Comparison of ENCODE assay signal across 8 cellular contexts in genomic region chr7:74253975-74254857, GRCh38. TPM values are rescaled to one million over a fixed set of nuclear protein-coding genes. Genes with fewer than 3 reads are reported as not detected.
A peak's percentile ranks its signal among the peaks of the same experiment; 100 is the strongest.
DNase-seq lines count a peak whose midpoint lies in the region; TF ChIP-seq lines count a peak whose summit lies in the region.

Gene RFC2, minus strand, starts transcription at chr7:74254399. Its CDS starts 16 bp downstream, at chr7:74254383.

- peak within 1 kb of the TSS; percentile 82 for H3K4me2 ChIP-seq in Loucy (ENCODE audit: low read depth, low read length, poor library complexity, severe bottlenecking)
- peak within 1 kb of the TSS; percentile 62 for H3K4me2 ChIP-seq in neural cell (ENCODE audit: low read length)

- H3K36me3 ChIP-seq in Loucy (ENCODE audit: insufficient read depth, low read length) (peaks cover 12% of the 10 kb centered on the region; the same call in 1 of the 2 replicates), neural cell (ENCODE audit: insufficient read depth, low read length) (no peaks in the 10 kb centered on the region), stomach (peaks cover 9 to 24% (median 23%) of the 10 kb centered on the region in 4 donors)

- H3K27ac ChIP-seq in neural cell (ENCODE audit: low read length), result peak within 1 kb of the TSS; percentile 97
- peak within 1 kb of the TSS; percentile 93 to 97 (median 95) for H3K27ac ChIP-seq in stomach

- H3K4me1 ChIP-seq in Loucy (ENCODE audit: insufficient read depth, low read length, poor library complexity, severe bottlenecking) (peaks cover 33% of the 10 kb centered on the region), stomach (peaks cover 14 to 49% (median 32%) of the 10 kb centered on the region in 4 donors)

- no peak for TF ChIP-seq CTCF in Loucy (conservative IDR thresholded peaks at IDR 0.05; ENCODE audit: low read length)
- TF ChIP-seq CTCF in neural cell (IDR thresholded peaks at IDR 0.05; ENCODE audit: poor library complexity, severe bottlenecking), result peak; percentile 47
- TF ChIP-seq CTCF in stomach (IDR thresholded peaks at IDR 0.05), result peak in 4 of 7 experiments; percentile 21 to 69 (median 46)

- H3K9me3 ChIP-seq in Loucy (ENCODE audit: insufficient read depth, low read depth, low read length) (no peaks in the 10 kb centered on the region), neural cell (ENCODE audit: low read length) (no peaks in the 10 kb centered on the region), stomach (no peaks in the 10 kb centered on the region)

- DNase-seq in ELR (ENCODE audit: low read depth) (peak; percentile 96), H4 (ENCODE audit: low spot score) (peak; percentile 98), SHP77 (lab: John Stamatoyannopoulos, UW) (peak; percentile 81 to 88), fibroblast of the conjunctiva (ENCODE audit: low read depth) (peak; percentile 89), stomach (peak; percentile 98)
- DNase-seq in activated effector memory CD4-positive, alpha-beta T cell treated with anti-CD3 and anti-CD28 coated beads, Interleukin-2, amount 50 U/mL, for 16 hours, result peak; percentile 99

- H3K9ac ChIP-seq in Loucy (ENCODE audit: low read depth, low read length, poor library complexity, severe bottlenecking), result peak within 1 kb of the TSS; percentile 95
- H3K9ac ChIP-seq in neural cell (ENCODE audit: low read length), result peak within 1 kb of the TSS; percentile 99

- WGBS in stomach, 5 donors, result 0 to 1% (median 0%) methylated on average over 53 to 83 of the region's 83 CpGs

- H3K27me3 ChIP-seq in Loucy (ENCODE audit: insufficient read depth, low read length, poor library complexity, severe bottlenecking), result no peaks in the 10 kb centered on the region
- H3K27me3 ChIP-seq in neural cell (ENCODE audit: insufficient read depth, low read depth, low read length), result no peaks in the 10 kb centered on the region
- no peaks in the 10 kb centered on the region for H3K27me3 ChIP-seq in stomach

- H3K79me2 ChIP-seq in Loucy (ENCODE audit: insufficient read depth, low read length), result peaks cover 56% of the 10 kb centered on the region
- H3K79me2 ChIP-seq in neural cell (replicated peaks; ENCODE audit: insufficient read depth, low read length), result peaks cover 23% of the 10 kb centered on the region

- TF ChIP-seq EP300 in neural cell (conservative IDR thresholded peaks at IDR 0.05; ENCODE audit: poor library complexity, severe bottlenecking) (peak; percentile 63), stomach (IDR thresholded peaks at IDR 0.05) (peak; percentile 61)

- H3K4me3 ChIP-seq in Loucy (ENCODE audit: low read length, poor library complexity, severe bottlenecking) (peak within 1 kb of the TSS; percentile 87), neural cell (ENCODE audit: low read length) (peak within 1 kb of the TSS; percentile 100), stomach (peak within 1 kb of the TSS; percentile 70 to 87 (median 76))

- TF ChIP-seq RAD21 in neural cell (conservative IDR thresholded peaks at IDR 0.05), result peak; percentile 38

- no peak for TF ChIP-seq POLR2A in stomach (IDR thresholded peaks at IDR 0.05)

- H3K9me2 ChIP-seq in Loucy (replicated peaks; ENCODE audit: low read depth, low read length) (no peaks in the 10 kb centered on the region), neural cell (ENCODE audit: insufficient read depth, low read length) (no peaks in the 10 kb centered on the region)

- intact Hi-C loops in stomach (cut with DNase I; ENCODE audit: low total_unique reads), result no loop called here

- H4K20me1 ChIP-seq in Loucy (ENCODE audit: insufficient read depth, low read length, poor library complexity, severe bottlenecking) (peaks cover 16% of the 10 kb centered on the region), neural cell (ENCODE audit: insufficient read depth) (no peaks in the 10 kb centered on the region)

- H2AFZ ChIP-seq in Loucy (ENCODE audit: low read length) (peak within 1 kb of the TSS; percentile 83), neural cell (ENCODE audit: low read depth, low read length) (peak within 1 kb of the TSS; percentile 100)

- H3F3A ChIP-seq in Loucy (ENCODE audit: low read depth) (peaks cover 4% of the 10 kb centered on the region; the same call in 1 of the 2 replicates), neural cell (ENCODE audit: insufficient read depth, low read length, poor library complexity, severe bottlenecking) (no peaks in the 10 kb centered on the region)

TF ChIP-seq in neural cell, 6 proteins besides CTCF, POLR2A, EP300 and RAD21:
- TF ChIP-seq EZH2 (IDR thresholded peaks at IDR 0.05; ENCODE audit: borderline replicate concordance, insufficient read depth, low read length, poor library complexity, severe bottlenecking), result no peak
- TF ChIP-seq TAF1 (IDR thresholded peaks at IDR 0.05; ENCODE audit: low read depth), result peak; percentile 80
- TF ChIP-seq REST (IDR thresholded peaks at IDR 0.05; ENCODE audit: borderline replicate concordance), result no peak
- peak; percentile 98 for TF ChIP-seq POLR2AphosphoS5 (IDR thresholded peaks at IDR 0.05)
- peak; percentile 91 for TF ChIP-seq MXI1 (conservative IDR thresholded peaks at IDR 0.05; ENCODE audit: poor library complexity, severe bottlenecking)
- peak; percentile 52 for TF ChIP-seq SMC3 (conservative IDR thresholded peaks at IDR 0.05; ENCODE audit: poor library complexity)

RNA-seq across cellular contexts. Expression of gene RFC2, which starts in this region (rescaled TPM):
- total RNA-seq in H4 (2014; rRNA removed; shearing (Covaris generic)), result 80.6 and 97.3 TPM in 2 replicates
- 20.9 and 35.3 TPM in 2 replicates for polyA plus RNA-seq in neural cell
- polyA minus RNA-seq in neural cell, result 22.7 and 23.4 TPM in 2 replicates
- total RNA-seq in stomach, result 10 to 100 TPM in 4 of 5 donors, 1 to 10 TPM in 1; 7.7 to 39.1 (median 18.2) TPM
- polyA plus RNA-seq in stomach, result 10 to 100 TPM; 22.0 to 27.8 (median 24.0) TPM

Comparison
In these comparisons a context has a peak if more than half of its experiments do, and no peak if none do; other contexts are left out.
1. Peak in every context shown above with its lines: DNase-seq, H3K4me3 ChIP-seq and H3K27ac ChIP-seq.